In genomic region chr14:30496852-30497251, GRCh38 we compare ENCODE assay signal across 20 cellular contexts.
DNase-seq lines count a peak whose midpoint lies in the region; ATAC-seq, FAIRE-seq and TF ChIP-seq lines count a peak whose summit lies in the region.
"Had no signal": no experiment of that assay in that cellular context is flagged by ENCODE, and none has a peak within 500 bp of the region (broad histone marks: within the 10 kb centered on the region; RNA-seq: fewer than 3 reads in every experiment).

No MANE protein-coding gene starts in this region.

- H3K9me1 ChIP-seq in K562 (ENCODE audit: control insufficient read depth, insufficient read depth, low read length), result no peaks in the 10 kb centered on the region

- peak; percentile 59 for FAIRE-seq in HTR-8/SVneo (lab: Jason Lieb, UNC)
- no peak for FAIRE-seq in K562 (lab: Jason Lieb, UNC)
- FAIRE-seq in small intestine (lab: Jason Lieb, UNC), result no peak
- FAIRE-seq: A204.1, GM12892, GM18507, H54 had no signal

- POLR2A ChIA-PET in K562 (lab: Yijun Ruan, JAX), result no interaction called here

- in situ Hi-C loops in K562 (cut with MboI), result no loop called here

- H2AFZ ChIP-seq in K562 (ENCODE audit: low read depth, low read length) (no peak overlapping the region), trophoblast cell (ENCODE audit: insufficient read depth, low read length, poor library complexity) (no peak overlapping the region)
- H2AFZ ChIP-seq: GM23248 had no signal

- no peak overlapping the region for H4K8ac ChIP-seq in trophoblast cell (ENCODE audit: low read depth, low read length)

- CTCF ChIA-PET in K562 (lab: Yijun Ruan, JAX; ENCODE audit: low intra/inter-chr PET ratio), result no interaction called here

- peak; percentile 17 for DNase-seq in NCI-H82 (lab: John Stamatoyannopoulos, UW)
- no peak for DNase-seq in NCI-H82 treated with DMSO at 0.1 percent for 48 hours (lab: John Stamatoyannopoulos, UW; ENCODE audit: unreplicated experiment)
- no peak for DNase-seq in HTR-8/SVneo (ENCODE audit: insufficient read length, low spot score)
- no peak for DNase-seq in K562 (ENCODE audit: extremely low read depth in 1 of 4, low spot score in 3 of 4)
- peak; percentile 3 for DNase-seq in small intestine
- DNase-seq in trophoblast cell, result no peak
- DNase-seq in HFFc6, result no peak
- DNase-seq: AML-193; Calu3; CD4-positive, alpha-beta memory T cell; DMS153; DMS79; GDM1; GM23248; HCEC 1CT had no signal

- no peaks in the 10 kb centered on the region; a peak in 1 of 5 replicates for H3K27me3 ChIP-seq in K562 (ENCODE audit: control insufficient read depth in 2 of 2, insufficient read depth in 2 of 2, low read length in 2 of 2)
- H3K27me3 ChIP-seq in small intestine (ENCODE audit: control insufficient read depth in 2 of 2, insufficient read depth in 2 of 2, low read length in 2 of 2), result no peaks in the 10 kb centered on the region
- no peaks in the 10 kb centered on the region for H3K27me3 ChIP-seq in trophoblast cell (ENCODE audit: insufficient read depth, low read length)

- H4K20me1 ChIP-seq in K562 (replicated peaks; ENCODE audit: control insufficient read depth, insufficient read depth, low read length), result no peaks in the 10 kb centered on the region

- WGBS in K562 (ENCODE audit: insufficient coverage, low coverage, missing lambda C conversion rate), result 0% methylated on average over 1 of the region's 1 CpG
- WGBS in small intestine, 3 donors, result 15 to 59% (median 45%) methylated on average over 1 of the region's 1 CpG
- WGBS in trophoblast cell (ENCODE audit: extremely low coverage, insufficient coverage, insufficient read length), result no CpG with 5 or more reads among the region's 1 CpG

- no TSS peak for BruUV-seq in K562 (replicated peaks; lab: Mats Ljungman, UMichigan)

- no peaks in the 10 kb centered on the region for H3K4me1 Mint-ChIP-seq in HFFc6 (ENCODE audit: low read depth)
- H3K4me1 Mint-ChIP-seq: CD4-positive, alpha-beta memory T cell had no signal

- H3K27ac ChIP-seq in K562 (ENCODE audit: extremely low read depth, low read depth, low read length) (no peak overlapping the region), small intestine (ENCODE audit: low read depth in 1 of 2, low read length in 1 of 2) (no peak overlapping the region), trophoblast cell (ENCODE audit: low read depth, low read length) (no peak overlapping the region)
- H3K27ac ChIP-seq: C4-2B, GM23248 had no signal

- H3K4me2 ChIP-seq in K562 (ENCODE audit: insufficient read depth, low read length) (no peak overlapping the region), trophoblast cell (ENCODE audit: low read length) (no peak overlapping the region)

- H3K79me2 ChIP-seq in K562 (ENCODE audit: control insufficient read depth, insufficient read depth, low read length), result no peaks in the 10 kb centered on the region
- no peaks in the 10 kb centered on the region for H3K79me2 ChIP-seq in trophoblast cell (ENCODE audit: control insufficient read depth, insufficient read depth, low read length, poor library complexity)

- no peaks in the 10 kb centered on the region for H3K27me3 Mint-ChIP-seq in HFFc6 (ENCODE audit: insufficient read depth)

- H3K36me3 Mint-ChIP-seq in HFFc6 (ENCODE audit: low read depth), result no peaks in the 10 kb centered on the region
- H3K36me3 Mint-ChIP-seq: CD4-positive, alpha-beta memory T cell had no signal

- H2BK120ac ChIP-seq in trophoblast cell (ENCODE audit: insufficient read depth, low read length, poor library complexity), result no peak overlapping the region

- H2AK5ac ChIP-seq in trophoblast cell (ENCODE audit: low read length), result no peak overlapping the region

- H2BK12ac ChIP-seq in trophoblast cell (ENCODE audit: low read length), result no peak overlapping the region

- H4K12ac ChIP-seq in trophoblast cell (ENCODE audit: low read depth, low read length), result no peak overlapping the region

- TF ChIP-seq RAD21 in K562 (CRISPR knock-in tag; conservative IDR thresholded peaks at IDR 0.05 in 1 of 2, IDR thresholded peaks at IDR 0.05 in 1 of 2), result no peak

- H3K9me3 ChIP-seq in K562 (replicated peaks; ENCODE audit: control insufficient read depth, insufficient read depth, low read depth, low read length), result no peaks in the 10 kb centered on the region
- H3K9me3 ChIP-seq in small intestine (ENCODE audit: control insufficient read depth, low read depth), result no peaks in the 10 kb centered on the region
- no peaks in the 10 kb centered on the region for H3K9me3 ChIP-seq in trophoblast cell (ENCODE audit: insufficient read depth, low read depth, low read length)

- no peaks in the 10 kb centered on the region for H3K9me3 Mint-ChIP-seq in HFFc6
- H3K9me3 Mint-ChIP-seq: CD4-positive, alpha-beta memory T cell had no signal

- H4K91ac ChIP-seq in trophoblast cell (ENCODE audit: low read depth, low read length), result no peak overlapping the region

- H3K4me3 ChIP-seq in K562 (no peak overlapping the region), small intestine (ENCODE audit: low read depth in 1 of 2, low read length in 2 of 2) (no peak overlapping the region), trophoblast cell (ENCODE audit: low read depth, low read length) (no peak overlapping the region)
- H3K4me3 ChIP-seq: GM23248 had no signal

- intact Hi-C loops in K562 (cut with micrococcal nuclease), result no loop called here

- no peaks in the 10 kb centered on the region for H3K79me1 ChIP-seq in trophoblast cell (ENCODE audit: low read length)

- ATAC-seq in K562, result no peak

- no peak overlapping the region for H3K4me3 Mint-ChIP-seq in HFFc6
- H3K4me3 Mint-ChIP-seq: CD4-positive, alpha-beta memory T cell had no signal

- H3K36me3 ChIP-seq in K562 (ENCODE audit: control insufficient read depth, insufficient read depth, low read length), result no peaks in the 10 kb centered on the region
- H3K36me3 ChIP-seq in small intestine (ENCODE audit: control insufficient read depth in 2 of 2, insufficient read depth in 2 of 2, low read length in 2 of 2), result no peaks in the 10 kb centered on the region
- H3K36me3 ChIP-seq in trophoblast cell (ENCODE audit: control insufficient read depth in 1 of 2, insufficient read depth in 2 of 2, low read length in 2 of 2), result no peaks in the 10 kb centered on the region

- TF ChIP-seq POLR2A in K562 (conservative IDR thresholded peaks at IDR 0.05), result no peak

- no peak overlapping the region for H3K4ac ChIP-seq in trophoblast cell (ENCODE audit: low read depth, low read length)

- no peak overlapping the region for H3K27ac Mint-ChIP-seq in HFFc6

- H3K23ac ChIP-seq in trophoblast cell (ENCODE audit: low read length), result no peak overlapping the region

- H3K4me1 ChIP-seq in K562 (replicated peaks in 1 of 2; ENCODE audit: control insufficient read depth in 2 of 2, insufficient read depth in 2 of 2, low read length in 2 of 2), result no peaks in the 10 kb centered on the region
- H3K4me1 ChIP-seq in small intestine (ENCODE audit: control insufficient read depth in 2 of 2, insufficient read depth in 1 of 2, low read depth in 1 of 2, low read length in 1 of 2), result no peaks in the 10 kb centered on the region
- H3K4me1 ChIP-seq in trophoblast cell (ENCODE audit: control insufficient read depth in 1 of 2, insufficient read depth in 2 of 2, low read length in 2 of 2), result no peaks in the 10 kb centered on the region

- no peak overlapping the region for H3K14ac ChIP-seq in trophoblast cell (ENCODE audit: low read length)

- TF ChIP-seq CTCF in K562 (IDR thresholded peaks at IDR 0.05 in 2 of 3, conservative IDR thresholded peaks at IDR 0.05 in 1 of 3; ENCODE audit: insufficient read depth in 2 of 3, low read depth in 1 of 3, low read length in 3 of 3) (no peak), HFFc6 (IDR thresholded peaks at IDR 0.05) (no peak)

- no peak for TF ChIP-seq EP300 in K562 (IDR thresholded peaks at IDR 0.05; ENCODE audit: low read length)

- H3K18ac ChIP-seq in trophoblast cell (ENCODE audit: low read length), result no peak overlapping the region

- no peak overlapping the region for H3K9ac ChIP-seq in K562 (ENCODE audit: insufficient read depth in 1 of 2, low read depth in 2 of 2, low read length in 2 of 2)
- no peak overlapping the region for H3K9ac ChIP-seq in trophoblast cell (ENCODE audit: low read length)
- H3K9ac ChIP-seq: GM23248 had no signal

- no peak overlapping the region for H2BK5ac ChIP-seq in trophoblast cell (ENCODE audit: low read depth, low read length, poor library complexity)

TF ChIP-seq in K562, 482 proteins besides CTCF, POLR2A, EP300 and RAD21 (continues in another document):
- TF ChIP-seq ZNF316 (IDR thresholded peaks at IDR 0.05) (peak; percentile 90), BRD4 (IDR thresholded peaks at IDR 0.05) (no peak), DLX4 (CRISPR knock-in tag; IDR thresholded peaks at IDR 0.05) (no peak), PTBP1 (IDR thresholded peaks at IDR 0.05; ENCODE audit: low read depth, low read length) (no peak), ELF2 (CRISPR knock-in tag; IDR thresholded peaks at IDR 0.05) (no peak), NFIC (IDR thresholded peaks at IDR 0.05) (no peak), ZNF41 (CRISPR knock-in tag; conservative IDR thresholded peaks at IDR 0.05) (no peak), MAFG (tag; conservative IDR thresholded peaks at IDR 0.05) (peak; percentile 85), MITF (IDR thresholded peaks at IDR 0.05) (no peak), NFIX (CRISPR knock-in tag; IDR thresholded peaks at IDR 0.05; ENCODE audit: low read depth) (no peak), CTBP1 (IDR thresholded peaks at IDR 0.05; ENCODE audit: borderline replicate concordance) (no peak)

Comparison
In these comparisons a context has a peak if more than half of its experiments do, and no peak if none do; other contexts are left out.
1. DNase-seq: peak in NCI-H82 (single experiment) and small intestine (single experiment); none in NCI-H82 treated with DMSO at 0.1 percent for 48 hours (single experiment), HTR-8/SVneo (single experiment), K562 (0 of 4), trophoblast cell (0 of 2) and HFFc6 (single experiment).